ENCODE assay signal across 1 cellular context in the genomic region with DNA sequence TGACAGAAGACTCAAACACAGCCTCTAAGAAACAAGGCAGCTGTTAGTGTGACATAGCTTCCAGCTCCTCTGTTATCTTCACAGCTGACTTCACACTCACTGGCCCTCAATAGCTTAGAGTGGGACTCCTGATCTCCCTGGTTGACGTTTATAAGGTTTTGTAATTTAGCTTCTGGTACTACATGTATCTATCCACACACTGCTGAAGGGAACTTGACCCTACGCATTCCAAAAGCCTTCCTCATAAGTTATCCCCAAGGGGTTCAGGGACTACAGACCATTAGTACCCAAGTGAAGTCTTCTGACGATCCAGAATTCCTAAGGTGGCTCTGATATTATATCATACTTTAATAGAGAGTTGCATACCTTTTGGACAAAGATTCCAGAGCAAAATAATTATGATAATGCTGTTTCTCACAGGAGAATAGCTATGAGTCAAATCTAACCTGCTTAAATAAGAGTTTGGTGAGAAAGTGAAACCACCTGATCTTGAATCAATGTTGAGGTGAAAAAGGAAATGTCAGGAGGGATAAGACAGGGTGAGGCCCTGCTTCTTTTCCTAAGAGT.
A peak's percentile ranks its signal among the peaks of the same experiment; 100 is the strongest.
TF ChIP-seq lines count a peak whose summit lies in the region.

No MANE protein-coding gene starts in this region.

TF ChIP-seq in GM12878, 131 proteins besides CTCF, POLR2A, EP300 and RAD21 (continued from another document):
- TF ChIP-seq, protein P1, sequence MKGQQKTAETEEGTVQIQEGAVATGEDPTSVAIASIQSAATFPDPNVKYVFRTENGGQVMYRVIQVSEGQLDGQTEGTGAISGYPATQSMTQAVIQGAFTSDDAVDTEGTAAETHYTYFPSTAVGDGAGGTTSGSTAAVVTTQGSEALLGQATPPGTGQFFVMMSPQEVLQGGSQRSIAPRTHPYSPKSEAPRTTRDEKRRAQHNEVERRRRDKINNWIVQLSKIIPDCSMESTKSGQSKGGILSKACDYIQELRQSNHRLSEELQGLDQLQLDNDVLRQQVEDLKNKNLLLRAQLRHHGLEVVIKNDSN (IDR thresholded peaks at IDR 0.05; ENCODE audit: borderline replicate concordance, extremely low read length, insufficient read depth, low read depth, low read length) = no peak
- no peak for TF ChIP-seq ZNF217 (IDR thresholded peaks at IDR 0.05)
- TF ChIP-seq MTA2 (IDR thresholded peaks at IDR 0.05; ENCODE audit: low read depth) = peak; percentile 73
- no peak for TF ChIP-seq ZNF274 (IDR thresholded peaks at IDR 0.05; ENCODE audit: insufficient read depth, insufficient read length)
- no peak for TF ChIP-seq CHD4 (IDR thresholded peaks at IDR 0.05)
- TF ChIP-seq EED (IDR thresholded peaks at IDR 0.05; ENCODE audit: low read depth) = peak; percentile 51
- peak; percentile 18; the same call in 1 of the 2 replicates for TF ChIP-seq CREM (IDR thresholded peaks at IDR 0.05; ENCODE audit: low read depth)
- TF ChIP-seq SP1 (IDR thresholded peaks at IDR 0.05; ENCODE audit: low read depth, low read length) = no peak
- no peak for TF ChIP-seq BRCA1 (IDR thresholded peaks at IDR 0.05; ENCODE audit: low read depth, low read length)
- no peak for TF ChIP-seq PAX8 (IDR thresholded peaks at IDR 0.05)
- 0 out of 2 replicates have a peak, but pooled peaks have one; percentile 33 for TF ChIP-seq CBFB (IDR thresholded peaks at IDR 0.05; ENCODE audit: low read depth)
- TF ChIP-seq WRNIP1 (IDR thresholded peaks at IDR 0.05; ENCODE audit: borderline replicate concordance, low read depth, low read length) = no peak
- peak; percentile 90 for TF ChIP-seq JUNB (IDR thresholded peaks at IDR 0.05)
- TF ChIP-seq MEF2B (IDR thresholded peaks at IDR 0.05; ENCODE audit: partially characterized antibody, poor library complexity, severe bottlenecking) = peak; percentile 73
- no peak for TF ChIP-seq JUND (IDR thresholded peaks at IDR 0.05; ENCODE audit: low read depth, low read length)
- TF ChIP-seq RFX5 (IDR thresholded peaks at IDR 0.05; ENCODE audit: low read depth, low read length) = no peak
- TF ChIP-seq EGR1 (IDR thresholded peaks at IDR 0.05; ENCODE audit: borderline replicate concordance in 1 of 2, low read depth in 2 of 2, low read length in 2 of 2) = no peak
- no peak for TF ChIP-seq SPI1 (IDR thresholded peaks at IDR 0.05; ENCODE audit: borderline replicate concordance, insufficient read depth, low read depth, low read length)
TF ChIP-seq in GM12878: peak in this region for 18.
